20 cellular contexts compared by ENCODE assay signal in genomic region chr5:176741566-176742211, GRCh38.
DNase-seq lines count a peak whose midpoint lies in the region; ATAC-seq and TF ChIP-seq lines count a peak whose summit lies in the region.
"Had no signal": no experiment of that assay in that cellular context is flagged by ENCODE, and none has a peak within 500 bp of the region (broad histone marks: within the 10 kb centered on the region; RNA-seq: fewer than 3 reads in every experiment).

No MANE protein-coding gene starts in this region.

- peaks cover 74 to 94% (median 87%) of the 10 kb centered on the region in 3 donors for H3K27me3 Mint-ChIP-seq in CD14-positive monocyte (ENCODE audit: low read depth in 3 of 3)

- no peaks in the 10 kb centered on the region for H3K36me3 ChIP-seq in H7 (replicated peaks; ENCODE audit: control insufficient read depth, insufficient read depth, low read length)
- H3K36me3 ChIP-seq: heart left ventricle, neutrophil, right lobe of liver had no signal

- ATAC-seq in GM19455 (IDR thresholded peaks at IDR 0.05; ENCODE audit: unreplicated experiment), result no peak
- ATAC-seq in HG02588 (IDR thresholded peaks at IDR 0.05; ENCODE audit: unreplicated experiment), result no peak
- ATAC-seq: heart left ventricle, right lobe of liver had no signal

- TF ChIP-seq CTCF in CD14-positive monocyte (IDR thresholded peaks at IDR 0.05), result no peak

- peaks cover 6% of the 10 kb centered on the region for H3K4me1 Mint-ChIP-seq in CD14-positive monocyte

- peaks cover 26% of the 10 kb centered on the region for H3K27me3 ChIP-seq in H7 (ENCODE audit: control insufficient read depth, insufficient read depth, low read length)

- peaks cover 0 to 9% (median 3%) of the 10 kb centered on the region in 7 donors for H3K9me3 Mint-ChIP-seq in CD14-positive monocyte

- H3K4me3 Mint-ChIP-seq in CD14-positive monocyte, result peak overlapping the region in 1 of 2 donors; percentile 46
- H3K4me3 Mint-ChIP-seq: activated naive CD8-positive, alpha-beta T cell had no signal

- H3K4me3 ChIP-seq in H7 (ENCODE audit: insufficient read depth, low read depth, low read length), result no peak overlapping the region
- H3K4me3 ChIP-seq: heart left ventricle, right lobe of liver had no signal

- intact Hi-C loops in CD14-positive monocyte (cut with micrococcal nuclease), result no loop called here
- intact Hi-C loops in posterior vena cava (cut with DNase I), result no loop called here

- peaks cover 0 to 2% of the 10 kb centered on the region in 2 donors for H3K36me3 Mint-ChIP-seq in CD14-positive monocyte
- H3K36me3 Mint-ChIP-seq: activated naive CD8-positive, alpha-beta T cell had no signal

- no peak overlapping the region for H3K27ac Mint-ChIP-seq in CD14-positive monocyte
- H3K27ac Mint-ChIP-seq: activated naive CD8-positive, alpha-beta T cell had no signal

- peak; percentile 28 for DNase-seq in CD14-positive monocyte (ENCODE audit: low spot score)
- peak; percentile 52 for DNase-seq in H7
- peak; percentile 50 for DNase-seq in ecto neural progenitor cell (ENCODE audit: low spot score)
- DNase-seq in posterior vena cava (ENCODE audit: low spot score), result peak; percentile 75
- no peak for DNase-seq in KG1 (lab: John Stamatoyannopoulos, UW)
- no peak for DNase-seq in central memory CD4-positive, alpha-beta T cell
- DNase-seq: activated CD4-positive, CD25-positive, alpha-beta regulatory T cell treated with anti-CD3 and anti-CD28 coated beads, Interleukin-2, amount 50 U/mL, for 72 hours; COR-L47; GOT3; kidney; NCI-H1092 treated with DMSO at 0.1 percent for 48 hours; NCI-H2107; NCI-H526; stimulated activated CD4-positive, alpha-beta T cell treated with anti-CD3 and anti-CD28 coated beads, Interleukin-1b, Interleukin-23, amount 100 ng/mL, for 48 hours had no signal

Comparison
In these comparisons a context has a peak if more than half of its experiments do, and no peak if none do; other contexts are left out.
1. DNase-seq: peak in CD14-positive monocyte (single experiment), H7 (single experiment), ecto neural progenitor cell (single experiment) and posterior vena cava (single experiment); none in KG1 (single experiment) and central memory CD4-positive, alpha-beta T cell (single experiment).